9 cellular contexts compared by ENCODE assay signal in genomic region chr10:28393956-28394568, GRCh38.
DNase-seq lines count a peak whose midpoint lies in the region; ATAC-seq, FAIRE-seq and TF ChIP-seq lines count a peak whose summit lies in the region.
"Had no signal": no experiment of that assay in that cellular context is flagged by ENCODE, and none has a peak within 500 bp of the region (broad histone marks: within the 10 kb centered on the region; RNA-seq: fewer than 3 reads in every experiment).

No MANE protein-coding gene starts in this region.

- peak; percentile 53 for FAIRE-seq in HepG2 (lab: Jason Lieb, UNC)
- FAIRE-seq: A204.1 had no signal

- H3K9me3 ChIP-seq in HepG2 (ENCODE audit: low read length), result no peaks in the 10 kb centered on the region

- no peaks in the 10 kb centered on the region for H4K20me1 ChIP-seq in HepG2 (ENCODE audit: insufficient read depth, low read length)

- TF ChIP-seq EP300 in HepG2 (IDR thresholded peaks at IDR 0.05; ENCODE audit: low read depth in 2 of 2, low read length in 2 of 2), result no peak
- no peak for TF ChIP-seq EP300 in HepG2 (CRISPR knock-in tag; IDR thresholded peaks at IDR 0.05; ENCODE audit: borderline replicate concordance)

- intact Hi-C loops in HepG2 (cut with micrococcal nuclease; ENCODE audit: unreplicated experiment), result no loop called here

- DNase-seq in DMS153 (lab: John Stamatoyannopoulos, UW) (peak; percentile 30), DMS153 treated with DMSO at 0.1 percent for 48 hours (lab: John Stamatoyannopoulos, UW; ENCODE audit: unreplicated experiment) (no peak), NCI-H2171 treated with DMSO at 0.1 percent for 48 hours (lab: John Stamatoyannopoulos, UW) (peak; percentile 92), cerebellum (ENCODE audit: low spot score) (peak; percentile 28), HepG2 (ENCODE audit: low spot score) (peak; percentile 49)
- peak; percentile 34 for DNase-seq in activated CD4-positive, alpha-beta T cell treated with anti-CD3 and anti-CD28 coated beads for 1 hour
- peak; percentile 21 to 42 (median 39) for DNase-seq in stimulated activated CD4-positive, alpha-beta T cell treated with anti-CD3 and anti-CD28 coated beads, TNF-alpha, amount 100 ng/mL, for 1 hour (ENCODE audit: low read depth in 3 of 3, low spot score in 1 of 3)

- peak; percentile 89 for TF ChIP-seq CTCF in HepG2 (CRISPR knock-in tag; IDR thresholded peaks at IDR 0.05)

- POLR2A ChIA-PET in HepG2 (lab: Yijun Ruan, JAX), result no interaction called here

- no peaks in the 10 kb centered on the region for H3K79me2 ChIP-seq in HepG2 (ENCODE audit: insufficient read depth, low read length)

- no peaks in the 10 kb centered on the region for H3K36me3 ChIP-seq in HepG2 (replicated peaks in 1 of 2; ENCODE audit: control insufficient read depth in 1 of 2, insufficient read depth in 2 of 2, low read length in 2 of 2)

- in situ Hi-C loops in HepG2 (cut with HindIII; ENCODE audit: extremely low pct_ligation_motif_present, low pct_unique_long_range_greater_than_20kb), result loop anchor here (25.0 kb wide), 2 partner anchors 657 to 832 kb away; partner anchors contain the start of gene MKX

- peak; percentile 64 for TF ChIP-seq RAD21 in HepG2 (CRISPR knock-in tag; IDR thresholded peaks at IDR 0.05)

- peaks cover 5% of the 10 kb centered on the region; the same call in 1 of the 2 replicates for H3K4me1 ChIP-seq in HepG2 (ENCODE audit: insufficient read depth, low read length)

- no TSS peak for BruUV-seq in HepG2 (replicated peaks; lab: Mats Ljungman, UMichigan)

- under 1% methylated on average over 8 of the region's 8 CpGs for WGBS in HepG2 (ENCODE audit: low lambda C conversion rate)

- ATAC-seq in HG02798 (IDR thresholded peaks at IDR 0.05; ENCODE audit: poor library complexity, unreplicated experiment) (peak; percentile 77), HepG2 (peak; percentile 97)

- H3K9ac ChIP-seq in HepG2 (ENCODE audit: insufficient read depth, low read depth, low read length), result no peak overlapping the region

- H3K4me2 ChIP-seq in HepG2 (ENCODE audit: low read depth, low read length), result peak overlapping the region; percentile 53

- CTCF ChIA-PET in HepG2 (lab: Yijun Ruan, JAX; ENCODE audit: low intra/inter-chr PET ratio, low total read pairs), result interaction anchor here (1.3 to 1.4 kb wide), 2 partner anchors 13 to 143 kb away, joined by 3 to 12 read pairs; no protein-coding TSS in a partner anchor

- H2AFZ ChIP-seq in HepG2 (ENCODE audit: low read length), result no peak overlapping the region

- no peak overlapping the region for H3K27ac ChIP-seq in HepG2 (ENCODE audit: extremely low read length, insufficient read depth, low read length)

- no peak overlapping the region for H3K4me3 ChIP-seq in HepG2 (replicated peaks in 1 of 3; ENCODE audit: insufficient read depth in 1 of 3, low read depth in 2 of 3, low read length in 3 of 3)

- no peak for TF ChIP-seq POLR2A in HepG2 (IDR thresholded peaks at IDR 0.05; ENCODE audit: insufficient read depth in 1 of 2, low read depth in 2 of 2, low read length in 2 of 2)

- H3K27me3 ChIP-seq in HepG2 (ENCODE audit: control insufficient read depth in 1 of 2, insufficient read depth in 2 of 2, low read length in 2 of 2), result peaks cover 0 to 7% of the 10 kb centered on the region in 2 experiments; a peak in 2 of 5 replicates

TF ChIP-seq in HepG2, 621 proteins besides CTCF, POLR2A, EP300 and RAD21:
- TF ChIP-seq ZNF615 (CRISPR knock-in tag; IDR thresholded peaks at IDR 0.05; ENCODE audit: borderline replicate concordance) (no peak), STAG1 (CRISPR knock-in tag; IDR thresholded peaks at IDR 0.05) (peak; percentile 87), XRCC5 (optimal IDR thresholded peaks at IDR 0.05; ENCODE audit: low read length) (peak; percentile 64), ZBTB7B (CRISPR knock-in tag; IDR thresholded peaks at IDR 0.05) (no peak), ZNF564 (CRISPR knock-in tag; IDR thresholded peaks at IDR 0.05) (no peak), ZBTB34 (CRISPR knock-in tag; IDR thresholded peaks at IDR 0.05) (no peak), HNF1A (IDR thresholded peaks at IDR 0.05; ENCODE audit: low read depth) (no peak), HNF1A (CRISPR knock-in tag; IDR thresholded peaks at IDR 0.05; ENCODE audit: borderline replicate concordance) (no peak), CERS6 (CRISPR knock-in tag; IDR thresholded peaks at IDR 0.05) (no peak), ZNF343 (CRISPR knock-in tag; IDR thresholded peaks at IDR 0.05) (no peak), KAT2B (IDR thresholded peaks at IDR 0.05; ENCODE audit: borderline replicate concordance, low read depth, low read length) (no peak), SMC3 (IDR thresholded peaks at IDR 0.05; ENCODE audit: low read length) (peak; percentile 71), FLYWCH1 (CRISPR knock-in tag; IDR thresholded peaks at IDR 0.05) (no peak)
